In the genomic region with DNA sequence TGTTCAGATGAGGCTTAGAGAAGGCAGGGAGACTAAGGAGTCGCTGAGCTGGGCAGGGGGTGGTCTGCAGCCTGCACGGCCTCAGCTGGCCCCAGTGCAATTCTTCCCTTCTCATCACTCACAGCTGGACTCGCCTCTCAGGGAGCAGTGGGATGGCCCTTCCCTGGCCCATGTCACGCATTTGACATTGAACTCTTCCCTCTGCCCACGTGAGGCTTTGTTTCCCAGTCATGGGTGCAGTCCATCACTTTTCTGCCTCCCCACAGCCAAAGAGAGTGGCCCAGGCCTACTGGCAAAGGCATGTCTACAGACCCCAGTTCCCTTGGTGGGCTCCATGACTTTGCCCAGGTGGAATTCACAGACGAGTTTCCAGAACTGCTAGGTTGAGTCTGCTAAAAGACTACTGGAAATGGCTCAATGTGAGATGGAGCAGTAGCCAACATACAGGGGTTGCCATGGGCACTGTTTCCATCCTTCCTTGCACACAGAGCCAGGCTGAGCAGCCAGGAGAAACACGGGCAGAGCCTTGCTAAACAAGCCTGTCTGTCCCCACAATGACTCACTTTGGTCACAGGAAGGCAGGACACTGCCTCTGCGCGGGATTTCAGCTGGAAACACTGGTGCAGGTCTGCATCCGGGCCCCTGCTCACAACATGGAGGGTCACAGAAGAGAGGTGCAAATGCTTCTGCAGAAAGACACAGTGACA, we compare ENCODE assay signal across 25 cellular contexts.
"Had no signal": no experiment of that assay in that cellular context is flagged by ENCODE, and none has a peak within 500 bp of the region (broad histone marks: within the 10 kb centered on the region; RNA-seq: fewer than 3 reads in every experiment).

No MANE protein-coding gene starts in this region.

- ATAC-seq: left colon, lower lobe of right lung had no signal

- H3K27me3 ChIP-seq: right atrium auricular region, vagina had no signal

- H3K4me1 Mint-ChIP-seq: activated CD4-positive, alpha-beta T cell treated with anti-CD3 and anti-CD28 coated beads, Interleukin-2, amount 10 ng/mL, durations not matched to agents 7 days and 5 days; activated naive CD8-positive, alpha-beta T cell treated with anti-CD3 and anti-CD28 coated beads for 36 hours; nephron had no signal

- H3K27ac ChIP-seq: lower lobe of right lung, prostate gland, right atrium auricular region, vagina had no signal

- DNase-seq: activated CD4-positive, alpha-beta T cell treated with anti-CD3 and anti-CD28 coated beads, Interleukin-2, amount 10 ng/mL, durations not matched to agents 7 days and 5 days; activated CD4-positive, CD25-positive, alpha-beta regulatory T cell; activated naive CD4-positive, alpha-beta T cell; activated naive CD8-positive, alpha-beta T cell treated with anti-CD3 and anti-CD28 coated beads for 36 hours; amniotic stem cell; caudate nucleus; erythroblast; foreskin melanocyte; glutamatergic neuron; hippocampal formation; islet precursor cell; left colon; lower lobe of right lung; nucleus accumbens; T-helper 1 cell; T1000 had no signal

- H3K4me3 ChIP-seq: lower lobe of right lung, prostate gland, right atrium auricular region, vagina had no signal

- FAIRE-seq: colon, endometrium had no signal

- H3K36me3 ChIP-seq: lower lobe of right lung, prostate gland, right atrium auricular region, vagina had no signal

- H3K4me3 Mint-ChIP-seq: activated CD4-positive, alpha-beta T cell treated with anti-CD3 and anti-CD28 coated beads, Interleukin-2, amount 10 ng/mL, durations not matched to agents 7 days and 5 days; activated naive CD8-positive, alpha-beta T cell treated with anti-CD3 and anti-CD28 coated beads for 36 hours; mesothelial cell of epicardium; nephron; stimulated activated naive CD8-positive, alpha-beta T cell treated with anti-CD3 and anti-CD28 coated beads, Interleukin-15, Interleukin-2, amounts not matched to agents 100 ng/mL and 50 ng/mL, for 24 hours had no signal

- H3K9me3 ChIP-seq: prostate gland, vagina had no signal

- H3K4me1 ChIP-seq: lower lobe of right lung, prostate gland, right atrium auricular region, vagina had no signal

- H3K36me3 Mint-ChIP-seq: activated naive CD8-positive, alpha-beta T cell treated with anti-CD3 and anti-CD28 coated beads for 36 hours; brain had no signal

- H3K27ac Mint-ChIP-seq: activated CD4-positive, alpha-beta T cell treated with anti-CD3 and anti-CD28 coated beads, Interleukin-2, amount 10 ng/mL, durations not matched to agents 7 days and 5 days; activated naive CD8-positive, alpha-beta T cell treated with anti-CD3 and anti-CD28 coated beads for 36 hours; mesothelial cell of epicardium; nephron; stimulated activated naive CD8-positive, alpha-beta T cell treated with anti-CD3 and anti-CD28 coated beads, Interleukin-15, Interleukin-2, amounts not matched to agents 100 ng/mL and 50 ng/mL, for 24 hours had no signal
